Comparison of ENCODE assay signal across 9 cellular contexts in the genomic region with DNA sequence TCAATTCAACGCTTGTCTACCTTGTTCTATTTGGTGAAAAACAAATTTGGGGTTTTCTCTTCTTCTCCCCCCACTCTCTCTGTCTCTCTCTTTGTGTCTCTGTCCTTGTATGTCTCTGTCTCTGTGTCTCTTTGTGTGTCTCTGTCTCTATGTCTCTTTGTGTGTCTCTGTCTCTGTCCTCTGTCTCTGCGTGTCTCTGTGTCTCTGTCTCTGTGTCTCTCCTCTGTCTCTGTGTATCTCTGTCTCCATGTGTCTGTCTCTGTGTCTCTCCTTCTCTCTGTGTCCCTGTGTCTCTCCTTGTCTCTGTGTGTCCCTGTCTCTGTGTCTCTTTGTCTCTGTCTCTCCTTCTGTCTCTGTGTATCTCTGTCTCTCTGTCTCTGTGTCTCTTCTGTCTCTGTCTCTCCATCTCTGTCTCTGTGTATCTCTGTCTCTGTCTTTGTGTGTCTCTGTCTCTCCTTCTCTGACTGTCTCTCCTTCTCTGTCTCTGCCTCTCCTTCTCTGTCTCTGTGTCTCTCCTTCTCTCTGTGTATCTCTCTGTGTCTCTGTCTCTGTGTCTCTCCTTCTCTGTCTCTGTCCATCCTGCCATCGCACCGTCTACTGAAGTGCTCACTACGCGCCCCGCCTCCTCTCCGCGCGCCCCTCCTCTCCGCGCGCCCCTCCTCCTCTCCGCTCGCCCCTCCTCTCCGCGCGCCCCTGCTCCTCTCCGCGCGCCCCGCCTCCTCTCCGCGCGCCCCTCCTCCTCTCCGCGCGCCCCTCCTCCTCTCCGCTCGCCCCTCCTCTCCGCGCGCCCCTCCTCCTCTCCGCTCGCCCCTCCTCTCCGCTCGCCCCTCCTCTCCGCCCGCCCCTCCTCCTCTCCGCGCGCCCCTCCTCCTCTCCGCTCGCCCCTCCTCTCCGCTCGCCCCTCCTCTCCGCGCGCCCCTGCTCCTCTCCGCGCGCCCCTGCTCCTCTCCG. TPM values are rescaled to one million over a fixed set of nuclear protein-coding genes. Genes with fewer than 3 reads are reported as not detected.
DNase-seq lines count a peak whose midpoint lies in the region; ATAC-seq and TF ChIP-seq lines count a peak whose summit lies in the region.
"Had no signal": no experiment of that assay in that cellular context is flagged by ENCODE, and none has a peak within 500 bp of the region (broad histone marks: within the 10 kb centered on the region; RNA-seq: fewer than 3 reads in every experiment).

No MANE protein-coding gene starts in this region.

- peaks cover 5% of the 10 kb centered on the region for H3K36me3 Mint-ChIP-seq in MCF 10A (ENCODE audit: insufficient read depth, unreplicated experiment)

- H3K27ac Mint-ChIP-seq in MCF 10A (ENCODE audit: low read depth, unreplicated experiment) = no peak overlapping the region

- CTCF ChIA-PET in MCF 10A (lab: Yijun Ruan, JAX) = interaction anchor here (0.6 kb wide), 1 partner anchor 1793 kb away, joined by 4 read pairs; no protein-coding TSS in a partner anchor

- ATAC-seq in RWPE2 (ENCODE audit: low read depth) = no peak
- ATAC-seq in HG03159 (IDR thresholded peaks at IDR 0.05; ENCODE audit: unreplicated experiment) = no peak
- ATAC-seq in GM18868 (IDR thresholded peaks at IDR 0.05; ENCODE audit: unreplicated experiment) = no peak

- POLR2A ChIA-PET in MCF 10A (lab: Yijun Ruan, JAX) = no interaction called here

- peaks cover 67% of the 10 kb centered on the region for H3K27me3 Mint-ChIP-seq in MCF 10A (ENCODE audit: insufficient read depth, unreplicated experiment)

- TF ChIP-seq CTCF in breast epithelium (IDR thresholded peaks at IDR 0.05) = no peak
- TF ChIP-seq CTCF in MCF 10A (IDR thresholded peaks at IDR 0.05; ENCODE audit: unreplicated experiment) = no peak
- TF ChIP-seq CTCF in RWPE2 (IDR thresholded peaks at IDR 0.05; ENCODE audit: poor library complexity, severe bottlenecking) = no peak
- TF ChIP-seq CTCF in epithelial cell of esophagus (IDR thresholded peaks at IDR 0.05; ENCODE audit: insufficient read depth, low read depth, low read length, missing control alignments) = no peak
- TF ChIP-seq CTCF in ovary (IDR thresholded peaks at IDR 0.05) = no peak

- WGBS in ovary, 3 donors = 6% methylated on average over 21 to 23 of the region's 53 CpGs

- peak overlapping the region in 2 of 3 donors; percentile 52 to 54 for H3K4me3 ChIP-seq in breast epithelium
- H3K4me3 ChIP-seq in RWPE2 (ENCODE audit: severe bottlenecking) = peak overlapping the region; percentile 15
- H3K4me3 ChIP-seq in epithelial cell of esophagus (ENCODE audit: low read length) = peak overlapping the region; percentile 27
- no peak overlapping the region for H3K4me3 ChIP-seq in ovary

- intact Hi-C loops in breast epithelium (cut with DNase I; ENCODE audit: low total_unique reads) = no loop called here
- intact Hi-C loops in MCF 10A (cut with micrococcal nuclease) = no loop called here
- intact Hi-C loops in ovary (cut with DNase I) = no loop called here

- no TSS peak for BruUV-seq in MCF 10A (replicated peaks; lab: Mats Ljungman, UMichigan)

- H3K27ac ChIP-seq in breast epithelium = no peak overlapping the region
- H3K27ac ChIP-seq in RWPE2 (ENCODE audit: poor library complexity, severe bottlenecking) = no peak overlapping the region
- H3K27ac ChIP-seq in ovary = no peak overlapping the region

- H3K9me3 Mint-ChIP-seq in MCF 10A (ENCODE audit: unreplicated experiment) = no peaks in the 10 kb centered on the region

- no peak for TF ChIP-seq POLR2A in breast epithelium (IDR thresholded peaks at IDR 0.05)
- no peak for TF ChIP-seq POLR2A in ovary (IDR thresholded peaks at IDR 0.05)

- H3K27me3 ChIP-seq in breast epithelium (peaks cover 0 to 5% of the 10 kb centered on the region in 2 donors), RWPE2 (ENCODE audit: insufficient read depth, poor library complexity, severe bottlenecking) (peaks cover 17% of the 10 kb centered on the region), ovary (no peaks in the 10 kb centered on the region)

- H3K4me1 Mint-ChIP-seq in MCF 10A (ENCODE audit: insufficient read depth, unreplicated experiment) = peaks cover 8% of the 10 kb centered on the region

- H3K4me3 Mint-ChIP-seq in MCF 10A (ENCODE audit: unreplicated experiment) = no peak overlapping the region

- DNase-seq in breast epithelium (ENCODE audit: low spot score in 2 of 2) (no peak), MCF 10A (ENCODE audit: unreplicated experiment) (no peak), RWPE2 (ENCODE audit: low spot score) (no peak), epithelial cell of esophagus (ENCODE audit: low read depth) (peak; percentile 48), ovary (peak in 3 of 5 donors; percentile 58 to 83 (median 66)), pons (ENCODE audit: low spot score) (no peak)

- H3K9me3 ChIP-seq in breast epithelium (no peaks in the 10 kb centered on the region), RWPE2 (ENCODE audit: severe bottlenecking) (no peaks in the 10 kb centered on the region), ovary (no peaks in the 10 kb centered on the region)

- H3K36me3 ChIP-seq in breast epithelium (no peaks in the 10 kb centered on the region), RWPE2 (ENCODE audit: low read depth) (no peaks in the 10 kb centered on the region), ovary (no peaks in the 10 kb centered on the region)

- peaks cover 0 to 10% of the 10 kb centered on the region in 2 donors for H3K4me1 ChIP-seq in breast epithelium
- no peaks in the 10 kb centered on the region for H3K4me1 ChIP-seq in RWPE2 (ENCODE audit: insufficient read depth, poor library complexity, severe bottlenecking)
- peaks cover 2% of the 10 kb centered on the region for H3K4me1 ChIP-seq in ovary (ENCODE audit: insufficient read depth)

- TF ChIP-seq EP300 in ovary (IDR thresholded peaks at IDR 0.05) = no peak

RNA-seq across cellular contexts. Expression of a gene that starts 12.8 kb away (rescaled TPM):
- total RNA-seq in breast epithelium = under 1 TPM in 1 of 3 donors, not detected in 2; 0.59 TPM
- not detected in 2 replicates for total RNA-seq in MCF 10A (2022)
- under 1 TPM in 3 of 7 donors, not detected in 4; 0.61 to 0.71 (median 0.65) TPM for total RNA-seq in ovary
- under 1 TPM in 1 of 2 donors, not detected in 1; 0.11 TPM for polyA plus RNA-seq in ovary
- total RNA-seq: temporal lobe had no signal

RNA-seq across cellular contexts. Expression of a gene that starts 21.0 kb away (rescaled TPM):
- total RNA-seq in breast epithelium (under 1 TPM in 2 of 3 donors, not detected in 1; 0.29 to 0.48 TPM), MCF 10A (2022) (not detected in 2 replicates), ovary (1 to 10 TPM in 1 of 7 donors, under 1 TPM in 1, not detected in 5; 0.45 to 1.1 TPM)
- under 1 TPM in 1 of 2 donors, not detected in 1; 0.11 TPM for polyA plus RNA-seq in ovary
- total RNA-seq: temporal lobe had no signal

Comparison
In these comparisons a context has a peak if more than half of its experiments do, and no peak if none do; other contexts are left out.
1. DNase-seq: peak in epithelial cell of esophagus (single experiment) and ovary (3 of 5); none in breast epithelium (0 of 2), MCF 10A (single experiment), RWPE2 (single experiment) and pons (single experiment).